Comparison of ENCODE assay signal across 20 cellular contexts in the genomic region with DNA sequence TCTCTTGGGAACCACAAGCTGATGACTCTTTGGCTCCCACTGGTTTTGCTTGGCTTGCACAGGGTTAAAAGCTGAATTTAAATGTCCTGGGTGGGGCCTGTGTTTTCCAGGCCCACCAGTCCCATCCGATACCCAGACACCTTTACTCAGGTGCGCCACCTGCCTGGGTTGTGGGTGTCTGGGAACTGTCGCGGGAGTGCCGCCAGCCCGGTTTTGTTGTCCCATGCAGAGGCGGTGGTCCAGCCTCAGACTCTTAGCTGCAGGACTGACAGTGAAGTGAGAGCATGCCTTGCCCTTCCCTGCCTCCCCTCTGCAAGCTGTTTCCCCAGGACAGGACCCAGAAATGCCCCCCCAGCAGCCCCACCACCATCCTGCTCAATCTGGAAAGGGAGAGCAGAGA.
DNase-seq lines count a peak whose midpoint lies in the region; ATAC-seq, FAIRE-seq and TF ChIP-seq lines count a peak whose summit lies in the region.
"Had no signal": no experiment of that assay in that cellular context is flagged by ENCODE, and none has a peak within 500 bp of the region (broad histone marks: within the 10 kb centered on the region; RNA-seq: fewer than 3 reads in every experiment).

No MANE protein-coding gene starts in this region.

- TF ChIP-seq EP300 in H1 (IDR thresholded peaks at IDR 0.05; ENCODE audit: borderline replicate concordance in 1 of 2, low read depth in 2 of 2, low read length in 2 of 2) (no peak), HepG2 (IDR thresholded peaks at IDR 0.05; ENCODE audit: low read depth in 2 of 2, low read length in 2 of 2) (no peak), HepG2 (CRISPR knock-in tag; IDR thresholded peaks at IDR 0.05; ENCODE audit: borderline replicate concordance) (no peak)

- POLR2A ChIA-PET in H1 (lab: Charles Lee; ENCODE audit: partially characterized antibody), result interaction anchor here (1.4 kb wide), 1 partner anchor 9 kb away, joined by 3 read pairs; no protein-coding TSS in a partner anchor
- POLR2A ChIA-PET in HepG2 (lab: Yijun Ruan, JAX), result no interaction called here
- POLR2A ChIA-PET in activated CD4-positive, alpha-beta T cell treated with anti-CD3 and anti-CD28 coated beads for 36 hours (lab: Charles Lee), result no interaction called here

- no peaks in the 10 kb centered on the region for H3K36me3 ChIP-seq in left ventricle myocardium inferior
- H3K36me3 ChIP-seq in H1 (ENCODE audit: control insufficient read depth in 2 of 4, insufficient read depth in 4 of 4, low read length in 3 of 4), result no peaks in the 10 kb centered on the region
- no peaks in the 10 kb centered on the region for H3K36me3 ChIP-seq in HepG2 (replicated peaks in 1 of 2; ENCODE audit: control insufficient read depth in 1 of 2, insufficient read depth in 2 of 2, low read length in 2 of 2)
- H3K36me3 ChIP-seq: MG63, SJSA1 had no signal

- BruUV-seq in HepG2 (replicated peaks; lab: Mats Ljungman, UMichigan), result no TSS peak

- H3K9ac ChIP-seq in H1 (replicated peaks in 1 of 4; ENCODE audit: extremely low read depth in 1 of 4, low read depth in 3 of 4, low read length in 3 of 4), result no peak overlapping the region
- no peak overlapping the region for H3K9ac ChIP-seq in HepG2 (ENCODE audit: insufficient read depth, low read depth, low read length)

- TF ChIP-seq CTCF in left ventricle myocardium inferior (IDR thresholded peaks at IDR 0.05; ENCODE audit: borderline replicate concordance) (no peak), H1 (IDR thresholded peaks at IDR 0.05; ENCODE audit: control extremely low read depth in 1 of 3, insufficient read depth in 1 of 3, low read depth in 1 of 3, low read length in 3 of 3) (peak in 2 of 3 experiments; percentile 30 to 32; a peak in 2 of 4 replicates), HepG2 (CRISPR knock-in tag; IDR thresholded peaks at IDR 0.05) (no peak)

- no peak for FAIRE-seq in H1 (lab: Jason Lieb, UNC)
- FAIRE-seq in HepG2 (lab: Jason Lieb, UNC), result no peak
- FAIRE-seq: A204.1 had no signal

- H3K4me3 ChIP-seq in left ventricle myocardium inferior, result no peak overlapping the region
- no peak overlapping the region for H3K4me3 ChIP-seq in H1 (ENCODE audit: extremely low read depth in 1 of 4, insufficient read depth in 2 of 4, low read depth in 3 of 4, low read length in 4 of 4)
- H3K4me3 ChIP-seq in HepG2 (replicated peaks in 1 of 3; ENCODE audit: insufficient read depth in 1 of 3, low read depth in 2 of 3, low read length in 3 of 3), result no peak overlapping the region
- H3K4me3 ChIP-seq: MG63, PC-9, SJSA1 had no signal

- H3K23me2 ChIP-seq in H1 (ENCODE audit: low read depth, low read length), result no peaks in the 10 kb centered on the region

- H3K9me3 ChIP-seq in left ventricle myocardium inferior (replicated peaks) (no peaks in the 10 kb centered on the region), H1 (ENCODE audit: insufficient read depth in 2 of 2, low read depth in 1 of 2, low read length in 1 of 2) (no peaks in the 10 kb centered on the region), HepG2 (ENCODE audit: low read length) (no peaks in the 10 kb centered on the region)
- H3K9me3 ChIP-seq: Caco-2, MG63, SJSA1 had no signal

- TF ChIP-seq POLR2A in H1 (IDR thresholded peaks at IDR 0.05; ENCODE audit: control extremely low read depth in 1 of 2, low read depth in 2 of 2, low read length in 2 of 2), result no peak
- no peak for TF ChIP-seq POLR2A in HepG2 (IDR thresholded peaks at IDR 0.05; ENCODE audit: insufficient read depth in 1 of 2, low read depth in 2 of 2, low read length in 2 of 2)

- no peak overlapping the region for H2BK12ac ChIP-seq in H1 (ENCODE audit: low read depth, low read length)

- H2BK15ac ChIP-seq in H1 (ENCODE audit: low read length), result no peak overlapping the region

- H4K91ac ChIP-seq in H1 (replicated peaks; ENCODE audit: insufficient read length, low read length), result no peak overlapping the region

- H4K8ac ChIP-seq in H1 (ENCODE audit: extremely low read depth, insufficient read depth, low read length), result peak overlapping the region; percentile 20; the same call in 1 of the 2 replicates

- H3K4ac ChIP-seq in H1 (replicated peaks; ENCODE audit: insufficient read length, low read depth, low read length), result no peak overlapping the region

- H2AFZ ChIP-seq in H1 (ENCODE audit: low read length) (peak overlapping the region; percentile 24; the same call in 1 of the 2 replicates), HepG2 (ENCODE audit: low read length) (no peak overlapping the region)
- H2AFZ ChIP-seq: PC-9 had no signal

- H4K5ac ChIP-seq in H1 (ENCODE audit: insufficient read length, low read depth, low read length), result no peak overlapping the region

- H3K9me3 Mint-ChIP-seq in stimulated activated naive CD8-positive, alpha-beta T cell treated with anti-CD3 and anti-CD28 coated beads, Interleukin-15, amount 100 ng/mL, for 72 hours, result no peaks in the 10 kb centered on the region
- H3K9me3 Mint-ChIP-seq in activated CD4-positive, alpha-beta T cell treated with anti-CD3 and anti-CD28 coated beads for 36 hours (ENCODE audit: low read depth), result no peaks in the 10 kb centered on the region
- H3K9me3 Mint-ChIP-seq: CD4-positive, alpha-beta T cell had no signal

- H3K27me3 Mint-ChIP-seq in stimulated activated naive CD8-positive, alpha-beta T cell treated with anti-CD3 and anti-CD28 coated beads, Interleukin-15, amount 100 ng/mL, for 72 hours, result peaks cover 35% of the 10 kb centered on the region
- H3K27me3 Mint-ChIP-seq in activated CD4-positive, alpha-beta T cell treated with anti-CD3 and anti-CD28 coated beads for 36 hours, result peaks cover 2% of the 10 kb centered on the region

- H2AK5ac ChIP-seq in H1 (ENCODE audit: low read depth, low read length), result no peak overlapping the region

- H3K27ac ChIP-seq in left ventricle myocardium inferior (replicated peaks), result peak overlapping the region; percentile 72
- no peak overlapping the region for H3K27ac ChIP-seq in H1 (ENCODE audit: low read depth, low read length)
- no peak overlapping the region for H3K27ac ChIP-seq in HepG2 (ENCODE audit: extremely low read length, insufficient read depth, low read length)
- H3K27ac ChIP-seq: PC-9, SJSA1 had no signal

- H3K79me2 ChIP-seq in H1 (ENCODE audit: control insufficient read depth in 1 of 2, insufficient read depth in 2 of 2, low read length in 2 of 2) (no peaks in the 10 kb centered on the region), HepG2 (ENCODE audit: insufficient read depth, low read length) (no peaks in the 10 kb centered on the region)

- no peak overlapping the region for H3K18ac ChIP-seq in H1 (ENCODE audit: extremely low read depth, low read length)

- no peak overlapping the region for H3K4me3 Mint-ChIP-seq in stimulated activated naive CD8-positive, alpha-beta T cell treated with anti-CD3 and anti-CD28 coated beads, Interleukin-15, amount 100 ng/mL, for 72 hours
- H3K4me3 Mint-ChIP-seq in activated CD4-positive, alpha-beta T cell treated with anti-CD3 and anti-CD28 coated beads for 36 hours, result no peak overlapping the region
- H3K4me3 Mint-ChIP-seq: CD4-positive, alpha-beta T cell had no signal

- H2BK120ac ChIP-seq in H1 (replicated peaks; ENCODE audit: low read depth, low read length), result no peak overlapping the region

- no peak overlapping the region for H2BK5ac ChIP-seq in H1 (ENCODE audit: low read depth, low read length)

- intact Hi-C loops in left ventricle myocardium inferior (cut with micrococcal nuclease) (no loop called here), Right ventricle myocardium inferior (cut with DNase I) (no loop called here), HepG2 (cut with micrococcal nuclease; ENCODE audit: unreplicated experiment) (no loop called here)
- intact Hi-C loops in activated CD4-positive, alpha-beta T cell treated with anti-CD3 and anti-CD28 coated beads for 36 hours (cut with DNase I, micrococcal nuclease), result no loop called here

- TF ChIP-seq RAD21 in H1 (IDR thresholded peaks at IDR 0.05 in 1 of 2, conservative IDR thresholded peaks at IDR 0.05 in 1 of 2; ENCODE audit: low read depth in 2 of 2, low read length in 2 of 2) (peak; percentile 16 to 39; a peak in 2 of 4 replicates), HepG2 (CRISPR knock-in tag; IDR thresholded peaks at IDR 0.05) (no peak)

- WGBS in H1 (ENCODE audit: extremely low coverage in 1 of 2, insufficient coverage in 1 of 2, insufficient read length in 1 of 2, insufficient replicate concordance in 2 of 2, low coverage in 1 of 2, low lambda C conversion rate in 2 of 2, missing lambda C conversion rate in 1 of 2), 2 experiments, result 74% methylated on average over 7 of the region's 7 CpGs; no CpG with 5 or more reads in 1 of the 2 experiments
- 87% methylated on average over 3 of the region's 7 CpGs for WGBS in HepG2 (ENCODE audit: low lambda C conversion rate)

- H3K56ac ChIP-seq in H1 (replicated peaks; ENCODE audit: insufficient read length, low read depth, low read length), result no peak overlapping the region

- in situ Hi-C loops in HepG2 (cut with HindIII; ENCODE audit: extremely low pct_ligation_motif_present, low pct_unique_long_range_greater_than_20kb), result no loop called here

- no peaks in the 10 kb centered on the region for H3K4me1 Mint-ChIP-seq in stimulated activated naive CD8-positive, alpha-beta T cell treated with anti-CD3 and anti-CD28 coated beads, Interleukin-15, amount 100 ng/mL, for 72 hours
- no peaks in the 10 kb centered on the region for H3K4me1 Mint-ChIP-seq in activated CD4-positive, alpha-beta T cell treated with anti-CD3 and anti-CD28 coated beads for 36 hours

- no peak overlapping the region for H2BK20ac ChIP-seq in H1 (ENCODE audit: low read length)

- no peaks in the 10 kb centered on the region for H3K36me3 Mint-ChIP-seq in activated CD4-positive, alpha-beta T cell treated with anti-CD3 and anti-CD28 coated beads for 36 hours (ENCODE audit: low read depth)

- no peaks in the 10 kb centered on the region for H3K79me1 ChIP-seq in H1 (ENCODE audit: low read depth, low read length)

- no peak overlapping the region for H3K4me2 ChIP-seq in H1 (ENCODE audit: insufficient read depth in 1 of 2, low read depth in 2 of 2, low read length in 2 of 2)
- no peak overlapping the region for H3K4me2 ChIP-seq in HepG2 (ENCODE audit: low read depth, low read length)
- H3K4me2 ChIP-seq: PC-9 had no signal

- H3K27me3 ChIP-seq in left ventricle myocardium inferior (ENCODE audit: low read depth), result no peaks in the 10 kb centered on the region
- no peaks in the 10 kb centered on the region for H3K27me3 ChIP-seq in H1 (replicated peaks in 1 of 4; ENCODE audit: control insufficient read depth in 3 of 4, extremely low read depth in 1 of 4, insufficient read depth in 3 of 4, low read length in 3 of 4)
- no peaks in the 10 kb centered on the region for H3K27me3 ChIP-seq in HepG2 (ENCODE audit: control insufficient read depth in 1 of 2, insufficient read depth in 2 of 2, low read length in 2 of 2)
- H3K27me3 ChIP-seq: MG63, SJSA1 had no signal

- H3K27ac Mint-ChIP-seq in stimulated activated naive CD8-positive, alpha-beta T cell treated with anti-CD3 and anti-CD28 coated beads, Interleukin-15, amount 100 ng/mL, for 72 hours, result no peak overlapping the region
- H3K27ac Mint-ChIP-seq in activated CD4-positive, alpha-beta T cell treated with anti-CD3 and anti-CD28 coated beads for 36 hours, result no peak overlapping the region
- H3K27ac Mint-ChIP-seq: CD4-positive, alpha-beta T cell had no signal

- CTCF ChIA-PET in H1 (lab: Charles Lee; ENCODE audit: partially characterized antibody), result interaction anchor here (0.9 to 3.4 kb wide), 11 partner anchors 10 to 1017 kb away, joined by 3 to 14 read pairs (median 4); no protein-coding TSS in a partner anchor
- CTCF ChIA-PET in HepG2 (lab: Yijun Ruan, JAX; ENCODE audit: low intra/inter-chr PET ratio, low total read pairs), result no interaction called here
- CTCF ChIA-PET in activated CD4-positive, alpha-beta T cell treated with anti-CD3 and anti-CD28 coated beads for 36 hours (lab: Charles Lee), result interaction anchor here (0.7 to 1.5 kb wide), 3 partner anchors 18 to 1174 kb away, joined by 3 to 4 read pairs (median 3); no protein-coding TSS in a partner anchor

- DNase-seq in left ventricle myocardium inferior (no peak), Right ventricle myocardium inferior (ENCODE audit: missing footprints) (no peak), H1 (ENCODE audit: low read depth in 1 of 2, low spot score in 2 of 2) (peak in 1 of 2 experiments; percentile 53), HepG2 (ENCODE audit: low spot score) (no peak), DMS 273 treated with DMSO at 0.1 percent for 48 hours (lab: John Stamatoyannopoulos, UW) (no peak)
- DNase-seq in stimulated activated naive CD8-positive, alpha-beta T cell treated with anti-CD3 and anti-CD28 coated beads, Interleukin-15, amount 100 ng/mL, for 72 hours, result no peak
- DNase-seq in activated CD4-positive, alpha-beta T cell treated with anti-CD3 and anti-CD28 coated beads for 36 hours, result no peak
- DNase-seq: Caco-2; CD4-positive, alpha-beta T cell; DMS153; GDM1; Kasumi-1; MG63; NCI-H1092; NCI-H1436 treated with DMSO at 0.1 percent for 48 hours; NCI-H2029; NCI-H2171; PC-9 had no signal

- no peak overlapping the region for H3K14ac ChIP-seq in H1 (ENCODE audit: insufficient read length)

- H4K20me1 ChIP-seq in H1 (replicated peaks in 1 of 2; ENCODE audit: control insufficient read depth in 1 of 2, insufficient read depth in 2 of 2, low read length in 2 of 2), result no peaks in the 10 kb centered on the region
- H4K20me1 ChIP-seq in HepG2 (ENCODE audit: insufficient read depth, low read length), result no peaks in the 10 kb centered on the region

- peaks cover 40% of the 10 kb centered on the region for H3K4me1 ChIP-seq in left ventricle myocardium inferior
- no peaks in the 10 kb centered on the region for H3K4me1 ChIP-seq in H1 (replicated peaks in 1 of 4; ENCODE audit: control insufficient read depth in 3 of 4, insufficient read depth in 4 of 4, low read length in 3 of 4)
- H3K4me1 ChIP-seq in HepG2 (ENCODE audit: insufficient read depth, low read length), result peaks cover 25% of the 10 kb centered on the region
- H3K4me1 ChIP-seq: Caco-2, SJSA1 had no signal

- H3K23ac ChIP-seq in H1 (ENCODE audit: insufficient read length), result no peak overlapping the region

- no peak for ATAC-seq in Right ventricle myocardium inferior
- no peak for ATAC-seq in HepG2
- ATAC-seq in stimulated activated naive CD8-positive, alpha-beta T cell treated with anti-CD3 and anti-CD28 coated beads, Interleukin-15, amount 100 ng/mL, for 72 hours, result no peak
- ATAC-seq in activated CD4-positive, alpha-beta T cell treated with anti-CD3 and anti-CD28 coated beads for 36 hours, result no peak

Comparison
In these comparisons a context has a peak if more than half of its experiments do, and no peak if none do; other contexts are left out.
1. CTCF ChIP-seq: peak in H1 (2 of 3); none in left ventricle myocardium inferior (single experiment) and HepG2 (single experiment).